ENCODE assay signal across 8 cellular contexts in the genomic region with DNA sequence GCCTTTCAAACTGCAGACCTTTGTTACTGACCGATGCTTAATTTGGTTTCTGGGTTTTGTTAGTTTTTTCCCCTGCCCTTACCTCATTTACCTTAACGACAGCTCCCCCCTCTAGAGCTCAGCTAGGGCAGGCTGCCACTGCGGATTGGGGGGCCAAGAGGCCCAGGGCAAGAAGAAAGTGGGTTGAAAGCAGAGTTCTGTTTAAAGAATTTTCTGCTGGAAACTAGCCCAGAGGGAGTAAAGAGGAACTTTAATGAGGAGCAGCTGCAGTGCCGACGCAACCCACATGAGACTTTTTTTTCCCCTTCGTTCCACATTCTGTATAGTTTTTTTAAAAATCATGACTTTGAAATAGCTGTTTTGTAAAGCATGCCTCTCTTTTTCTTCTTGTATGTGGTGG. TPM values are rescaled to one million over a fixed set of nuclear protein-coding genes. Genes with fewer than 3 reads are reported as not detected.
DNase-seq lines count a peak whose midpoint lies in the region; ATAC-seq and TF ChIP-seq lines count a peak whose summit lies in the region.
"Not testable (repeated sequence)": the region's sequence is repeated elsewhere in the genome, so short reads cannot be mapped to it uniquely, and the experiment has no call there.

No MANE protein-coding gene starts in this region.

- H3K36me3 Mint-ChIP-seq in CD8-positive, alpha-beta T cell; chondrocyte (ENCODE audit: low read depth); type B pancreatic cell: not testable (repeated sequence)

- DNase-seq in CD8-positive, alpha-beta T cell; chondrocyte (ENCODE audit: low spot score): not testable (repeated sequence)
- DNase-seq in LHCN-M2 (ENCODE audit: low read depth) (peak; percentile 55), SKM-1 (lab: John Stamatoyannopoulos, UW; ENCODE audit: unreplicated experiment) (peak; percentile 4), heart right ventricle (peak; percentile 33 to 36), midbrain (lab: John Stamatoyannopoulos, UW) (peak; percentile 13), retina (peak; percentile 26), type B pancreatic cell (ENCODE audit: extremely low spot score, unreplicated experiment) (peak; percentile 64)

- H3K4me3 Mint-ChIP-seq in CD8-positive, alpha-beta T cell = peak overlapping the region; percentile 18
- H3K4me3 Mint-ChIP-seq in chondrocyte (ENCODE audit: unreplicated experiment) = peak overlapping the region; percentile 56
- peak overlapping the region; percentile 28 for H3K4me3 Mint-ChIP-seq in type B pancreatic cell

- peak overlapping the region; percentile 55 for H3K27ac Mint-ChIP-seq in CD8-positive, alpha-beta T cell
- peak overlapping the region; percentile 79 for H3K27ac Mint-ChIP-seq in chondrocyte (ENCODE audit: unreplicated experiment)
- H3K27ac Mint-ChIP-seq in type B pancreatic cell = not testable (repeated sequence)

- not testable (repeated sequence) for H3K36me3 ChIP-seq in CD8-positive, alpha-beta T cell (ENCODE audit: insufficient read depth, low read length); heart right ventricle

- not testable (repeated sequence) for H3K4me3 ChIP-seq in CD8-positive, alpha-beta T cell (ENCODE audit: low read depth, low read length)
- peak overlapping the region in 1 of 10 donors; percentile 0 for H3K4me3 ChIP-seq in heart right ventricle

- not testable (repeated sequence) for H3K27ac ChIP-seq in CD8-positive, alpha-beta T cell (ENCODE audit: low read depth, low read length)
- H3K27ac ChIP-seq in heart right ventricle = peak overlapping the region in 2 of 10 donors; percentile 36 to 67

- not testable (repeated sequence) for H3K27me3 ChIP-seq in CD8-positive, alpha-beta T cell (ENCODE audit: insufficient read depth, low read length); heart right ventricle

- H3K9me3 ChIP-seq in CD8-positive, alpha-beta T cell (ENCODE audit: low read length); heart right ventricle: not testable (repeated sequence)

- not testable (repeated sequence) for H3K4me1 ChIP-seq in CD8-positive, alpha-beta T cell (ENCODE audit: insufficient read depth, low read length); heart right ventricle

- POLR2A ChIA-PET in CD8-positive, alpha-beta T cell (lab: Charles Lee) = not testable (repeated sequence)

- intact Hi-C loops in CD8-positive, alpha-beta T cell (cut with DNase I, micrococcal nuclease); heart right ventricle (cut with DNase I): not testable (repeated sequence)

- H3K9me3 Mint-ChIP-seq in CD8-positive, alpha-beta T cell; chondrocyte (ENCODE audit: low read depth); type B pancreatic cell: not testable (repeated sequence)

- peaks cover 20% of the 10 kb centered on the region for H3K4me1 Mint-ChIP-seq in CD8-positive, alpha-beta T cell (ENCODE audit: low read depth)
- not testable (repeated sequence) for H3K4me1 Mint-ChIP-seq in chondrocyte (ENCODE audit: low read depth); type B pancreatic cell (ENCODE audit: unreplicated experiment)

- H3K27me3 Mint-ChIP-seq in CD8-positive, alpha-beta T cell (ENCODE audit: low read depth); chondrocyte (ENCODE audit: low read depth); type B pancreatic cell: not testable (repeated sequence)

- 9 to 15% methylated on average over 4 to 5 of the region's 6 CpGs for WGBS in heart right ventricle, 2 donors

- not testable (repeated sequence) for TF ChIP-seq CTCF in CD8-positive, alpha-beta T cell (IDR thresholded peaks at IDR 0.05); chondrocyte (IDR thresholded peaks at IDR 0.05); heart right ventricle (IDR thresholded peaks at IDR 0.05)
- TF ChIP-seq CTCF in type B pancreatic cell (conservative IDR thresholded peaks at IDR 0.05) = peak; percentile 24

- CTCF ChIA-PET in CD8-positive, alpha-beta T cell (lab: Charles Lee) = not testable (repeated sequence)

- ATAC-seq in CD8-positive, alpha-beta T cell; heart right ventricle: not testable (repeated sequence)

RNA-seq across cellular contexts. Expression of gene NBPF19, which starts 29.4 kb away (rescaled TPM):
- 10 to 100 TPM; 43.5 to 44.4 TPM for total RNA-seq in CD8-positive, alpha-beta T cell
- total RNA-seq in LHCN-M2 (2014; rRNA removed) (11.1 and 15.4 TPM in 2 replicates), chondrocyte (12.1 to 19.4 TPM (median 14.0 TPM) in 3 replicates), heart right ventricle (1 to 10 TPM; 2.7 to 6.0 (median 4.0) TPM), type B pancreatic cell (ENCODE audit: low replicate concordance) (13.7 and 24.8 TPM in 2 replicates)
- polyA plus RNA-seq in LHCN-M2 (2012) = 4.3 TPM
- polyA plus RNA-seq in heart right ventricle = 1 to 10 TPM; 1.8 to 2.3 TPM
